In the genomic region with DNA sequence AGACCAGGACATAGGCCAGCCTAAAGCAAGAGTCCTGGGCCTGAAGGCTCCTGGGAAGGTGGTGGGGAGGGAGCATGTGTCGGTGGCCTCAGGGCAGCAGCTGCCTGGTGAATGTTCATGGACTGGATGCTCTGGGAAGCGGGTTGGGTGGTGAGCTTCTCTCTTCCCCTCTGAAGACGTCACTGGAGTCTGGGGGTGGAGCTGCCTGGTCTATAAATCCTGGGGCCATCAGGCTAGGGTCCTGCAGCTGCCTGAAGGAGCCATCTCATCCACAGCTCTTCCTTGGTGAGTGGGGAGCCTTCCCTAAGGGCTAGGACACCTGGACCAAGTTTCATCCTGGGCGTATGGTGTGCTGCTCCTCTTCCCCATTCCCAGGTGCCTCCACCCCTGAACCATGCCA, we compare ENCODE assay signal across 13 cellular contexts. TPM values are rescaled to one million over a fixed set of nuclear protein-coding genes. Genes with fewer than 3 reads are reported as not detected.
DNase-seq lines count a peak whose midpoint lies in the region; ATAC-seq and TF ChIP-seq lines count a peak whose summit lies in the region.
"Had no signal": no experiment of that assay in that cellular context is flagged by ENCODE, and none has a peak within 500 bp of the region (broad histone marks: within the 10 kb centered on the region; RNA-seq: fewer than 3 reads in every experiment).

A gene with protein sequence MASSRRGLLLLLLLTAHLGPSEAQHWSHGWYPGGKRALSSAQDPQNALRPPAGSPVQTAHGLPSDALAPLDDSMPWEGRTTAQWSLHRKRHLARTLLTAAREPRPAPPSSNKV (plus strand): TSS at position 242 of the 400 bp plus-strand sequence. CDS start 793 bp downstream, outside the sequence.

- 0 out of 2 replicates have a peak, but pooled peaks cover 9% of the 10 kb centered on the region for H4K20me1 ChIP-seq in Karpas-422 (ENCODE audit: insufficient read depth, low read depth, low read length)

- H3K36me3 ChIP-seq in Karpas-422 (ENCODE audit: insufficient read depth, low read length) (peaks cover 11% of the 10 kb centered on the region), esophagus muscularis mucosa (peaks cover 21 to 41% (median 33%) of the 10 kb centered on the region in 4 donors)

- no peak for TF ChIP-seq CTCF in CD4-positive, alpha-beta T cell (IDR thresholded peaks at IDR 0.05)
- no peak for TF ChIP-seq CTCF in esophagus muscularis mucosa (IDR thresholded peaks at IDR 0.05)
- TF ChIP-seq CTCF in progenitor cell of endocrine pancreas (IDR thresholded peaks at IDR 0.05; ENCODE audit: unreplicated experiment): no peak

- H3K27ac ChIP-seq in CD4-positive, alpha-beta T cell (ENCODE audit: low read depth, low read length): peak within 1 kb of the TSS; percentile 21
- H3K27ac ChIP-seq in Karpas-422 (ENCODE audit: low read length): peak within 1 kb of the TSS; percentile 93
- peak within 1 kb of the TSS; percentile 34 to 95 (median 60) for H3K27ac ChIP-seq in esophagus muscularis mucosa (replicated peaks in 1 of 4)

- peak within 1 kb of the TSS; percentile 81 for H3K27ac Mint-ChIP-seq in CD4-positive, alpha-beta T cell
- H3K27ac Mint-ChIP-seq in progenitor cell of endocrine pancreas: peak within 1 kb of the TSS; percentile 94

- peak within 1 kb of the TSS; percentile 86; the same call in 1 of the 2 replicates for H3K9ac ChIP-seq in Karpas-422 (ENCODE audit: low read length)
- H3K9ac ChIP-seq: SK-N-SH had no signal

- ATAC-seq in CD4-positive, alpha-beta T cell (ENCODE audit: poor library complexity): no peak
- ATAC-seq in GM18517 (IDR thresholded peaks at IDR 0.05; ENCODE audit: unreplicated experiment) (no peak), GM18498 (IDR thresholded peaks at IDR 0.05; ENCODE audit: unreplicated experiment) (no peak)

- no peaks in the 10 kb centered on the region for H3K9me3 Mint-ChIP-seq in CD4-positive, alpha-beta T cell
- H3K9me3 Mint-ChIP-seq in progenitor cell of endocrine pancreas (ENCODE audit: low read depth): no peaks in the 10 kb centered on the region
- H3K9me3 Mint-ChIP-seq: H9 had no signal

- no peak for TF ChIP-seq EP300 in esophagus muscularis mucosa (IDR thresholded peaks at IDR 0.05)

- 92% methylated on average over 2 of the region's 4 CpGs for WGBS in esophagus muscularis mucosa

- H3K4me1 ChIP-seq in Karpas-422 (ENCODE audit: low read length) (peaks cover 31% of the 10 kb centered on the region), esophagus muscularis mucosa (peaks cover 30 to 46% (median 42%) of the 10 kb centered on the region in 4 donors)

- peaks cover 14% of the 10 kb centered on the region for H3K4me1 Mint-ChIP-seq in CD4-positive, alpha-beta T cell (ENCODE audit: low read depth)
- H3K4me1 Mint-ChIP-seq in progenitor cell of endocrine pancreas (ENCODE audit: low read depth): peaks cover 28% of the 10 kb centered on the region

- H2AFZ ChIP-seq in Karpas-422 (ENCODE audit: low read length): no peak within 1 kb of the TSS

- peaks cover 20% of the 10 kb centered on the region for H3K79me2 ChIP-seq in Karpas-422 (ENCODE audit: low read length)

- no peaks in the 10 kb centered on the region for H3K9me3 ChIP-seq in CD4-positive, alpha-beta T cell (ENCODE audit: control insufficient read depth, low read length)
- no peaks in the 10 kb centered on the region for H3K9me3 ChIP-seq in Karpas-422 (ENCODE audit: low read length)
- H3K9me3 ChIP-seq in esophagus muscularis mucosa: no peaks in the 10 kb centered on the region
- H3K9me3 ChIP-seq: SK-N-SH had no signal

- H3K27me3 ChIP-seq in CD4-positive, alpha-beta T cell (ENCODE audit: control insufficient read depth, insufficient read depth, low read length): no peaks in the 10 kb centered on the region
- H3K27me3 ChIP-seq in Karpas-422 (ENCODE audit: low read length) (no peaks in the 10 kb centered on the region), esophagus muscularis mucosa (no peaks in the 10 kb centered on the region)

- intact Hi-C loops in CD4-positive, alpha-beta T cell (cut with DNase I, micrococcal nuclease): loop anchor here in 1 of 2 experiments (5.0 to 10.0 kb wide), 3 partner anchors 161 to 201 kb away; partner anchors contain the start of genes DDRGK1, ITPA, PCED1A and PTPRA
- intact Hi-C loops in esophagus muscularis mucosa (cut with DNase I): no loop called here

- TF ChIP-seq POLR2A in esophagus muscularis mucosa (IDR thresholded peaks at IDR 0.05; ENCODE audit: low read depth): no peak

- peak within 1 kb of the TSS; percentile 45 for H3K4me3 Mint-ChIP-seq in CD4-positive, alpha-beta T cell
- peak within 1 kb of the TSS; percentile 63 for H3K4me3 Mint-ChIP-seq in progenitor cell of endocrine pancreas (ENCODE audit: low read depth)

- CTCF ChIA-PET in CD4-positive, alpha-beta T cell (lab: Charles Lee): interaction anchor here (1.8 kb wide), 1 partner anchor 10 kb away, joined by 3 read pairs; no protein-coding TSS in a partner anchor

- DNase-seq in CD4-positive, alpha-beta T cell: no peak
- DNase-seq in Karpas-422 (no peak), esophagus muscularis mucosa (ENCODE audit: extremely low spot score) (no peak), progenitor cell of endocrine pancreas (ENCODE audit: low spot score, unreplicated experiment) (no peak), amygdala (lab: John Stamatoyannopoulos, UW) (no peak), C1 segment of cervical spinal cord (lab: John Stamatoyannopoulos, UW) (no peak)
- DNase-seq: amniotic stem cell; H9; NCI-H1694; NK-92 treated with Interleukin-12 subunit alpha and Interleukin-12 subunit beta, amount 100 ng/mL, for 24 hours; SK-N-SH had no signal

- H3K9me2 ChIP-seq in Karpas-422 (replicated peaks; ENCODE audit: insufficient read depth, low read length): no peaks in the 10 kb centered on the region
- H3K9me2 ChIP-seq: SK-N-SH had no signal

- peak within 1 kb of the TSS; percentile 88; the same call in 1 of the 2 replicates for H3K4me3 ChIP-seq in Karpas-422 (ENCODE audit: low read length)
- H3K4me3 ChIP-seq in esophagus muscularis mucosa: no peak within 1 kb of the TSS

- POLR2A ChIA-PET in CD4-positive, alpha-beta T cell (lab: Charles Lee): no interaction called here

- H3K36me3 Mint-ChIP-seq in CD4-positive, alpha-beta T cell (ENCODE audit: low read depth): peaks cover 47% of the 10 kb centered on the region
- peaks cover 18% of the 10 kb centered on the region for H3K36me3 Mint-ChIP-seq in progenitor cell of endocrine pancreas (ENCODE audit: insufficient read depth)

- H3K27me3 Mint-ChIP-seq in CD4-positive, alpha-beta T cell: no peaks in the 10 kb centered on the region
- H3K27me3 Mint-ChIP-seq in progenitor cell of endocrine pancreas: no peaks in the 10 kb centered on the region

- peak within 1 kb of the TSS; percentile 98 for H3K4me2 ChIP-seq in Karpas-422 (ENCODE audit: low read depth, low read length, poor library complexity, severe bottlenecking)

RNA-seq across cellular contexts. Expression of the gene that starts here (rescaled TPM):
- not detected for total RNA-seq in CD4-positive, alpha-beta T cell
- 0.52 and 2.7 TPM in 2 replicates for total RNA-seq in Karpas-422 (2014; rRNA removed; shearing (Covaris generic); ENCODE audit: low replicate concordance)
- total RNA-seq in esophagus muscularis mucosa (not detected), progenitor cell of endocrine pancreas (2.7 TPM in 2 replicates)

Comparison
In these comparisons a context has a peak if more than half of its experiments do, and no peak if none do; other contexts are left out.
1. H3K27ac ChIP-seq: peak in every context shown above with its lines; median percentile 93 in Karpas-422; 60 in esophagus muscularis mucosa; 21 in CD4-positive, alpha-beta T cell.